In the genomic region with DNA sequence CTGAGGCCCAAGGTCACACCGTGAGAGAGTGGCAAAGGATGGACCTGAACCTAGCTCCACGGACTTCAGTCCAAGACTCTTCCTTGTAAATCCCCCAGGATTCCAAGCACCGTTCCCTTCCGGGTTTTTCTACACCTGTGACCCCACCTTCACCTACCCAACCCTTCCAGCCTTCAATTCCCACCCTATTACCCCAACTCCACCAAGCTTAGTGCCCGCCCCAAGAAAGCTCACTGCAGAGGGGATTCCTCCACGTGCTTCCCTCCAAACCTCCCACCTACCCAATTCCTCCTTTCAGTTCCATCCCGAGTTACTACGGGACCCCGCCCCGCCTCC, we compare ENCODE assay signal across 9 cellular contexts. TPM values are rescaled to one million over a fixed set of nuclear protein-coding genes. Genes with fewer than 3 reads are reported as not detected.
A peak's percentile ranks its signal among the peaks of the same experiment; 100 is the strongest.
DNase-seq lines count a peak whose midpoint lies in the region; ATAC-seq and TF ChIP-seq lines count a peak whose summit lies in the region.
"Had no signal": no experiment of that assay in that cellular context is flagged by ENCODE, and none has a peak within 500 bp of the region (broad histone marks: within the 10 kb centered on the region; RNA-seq: fewer than 3 reads in every experiment).

No MANE protein-coding gene starts in this region.

- H3K27ac ChIP-seq in RWPE1 (peak overlapping the region; percentile 88), esophagus (ENCODE audit: low read depth in 2 of 2, low read length in 1 of 2) (peak overlapping the region; percentile 97)

- ATAC-seq in HG02763 (IDR thresholded peaks at IDR 0.05; ENCODE audit: unreplicated experiment): peak; percentile 2

- WGBS in esophagus, 2 donors: 0% methylated on average over 10 of the region's 10 CpGs

- H3K4me3 ChIP-seq in esophagus (ENCODE audit: low read depth in 1 of 2, low read length in 2 of 2): peak overlapping the region; percentile 54 to 87
- peak overlapping the region; percentile 65 for H3K4me3 ChIP-seq in neuron (ENCODE audit: low read length)

- TF ChIP-seq CTCF in RWPE1 (conservative IDR thresholded peaks at IDR 0.05; ENCODE audit: low read depth): no peak

- no peaks in the 10 kb centered on the region for H3K9me3 ChIP-seq in esophagus (ENCODE audit: control insufficient read depth in 2 of 2, insufficient read depth in 1 of 2, low read depth in 1 of 2, low read length in 1 of 2)
- no peaks in the 10 kb centered on the region for H3K9me3 ChIP-seq in neuron (ENCODE audit: low read length)

- H3K36me3 ChIP-seq in esophagus (ENCODE audit: control insufficient read depth in 2 of 2, insufficient read depth in 2 of 2, low read length in 1 of 2) (peaks cover 0 to 25% of the 10 kb centered on the region in 2 donors), neuron (ENCODE audit: insufficient read depth, low read length) (peaks cover 23% of the 10 kb centered on the region)

- H3K4me1 ChIP-seq in esophagus (ENCODE audit: control insufficient read depth in 2 of 2, insufficient read depth in 2 of 2, low read length in 1 of 2) (peaks cover 3 to 7% of the 10 kb centered on the region in 2 donors), neuron (ENCODE audit: insufficient read depth, low read length) (peaks cover 16% of the 10 kb centered on the region)

- POLR2A ChIA-PET in RWPE1 (lab: Yijun Ruan, JAX; ENCODE audit: low non-redundant PET): interaction anchor here (0.6 to 1.3 kb wide), 2 partner anchors 10 to 50 kb away, joined by 3 read pairs; no protein-coding TSS in a partner anchor

- no peak overlapping the region for H2AFZ ChIP-seq in neuron (ENCODE audit: low read depth, low read length)

- CTCF ChIA-PET in RWPE1 (lab: Yijun Ruan, JAX): interaction anchor here (1.9 kb wide), 1 partner anchor 38 kb away, joined by 7 read pairs; no protein-coding TSS in a partner anchor

- peak; percentile 42 for DNase-seq in Caki2 (ENCODE audit: low read depth)
- DNase-seq in RWPE1 (ENCODE audit: low spot score): no peak
- no peak for DNase-seq in NK-92 (lab: John Stamatoyannopoulos, UW; ENCODE audit: unreplicated experiment)
- DNase-seq in SHP77 treated with DMSO at 0.1 percent for 48 hours (lab: John Stamatoyannopoulos, UW): no peak
- DNase-seq in occipital lobe (lab: John Stamatoyannopoulos, UW): no peak

- in situ Hi-C loops in Caki2 (cut with HindIII; ENCODE audit: low pct_unique_long_range_greater_than_20kb, low sequenced_read_pairs): no loop called here

- H3K27me3 ChIP-seq in esophagus (ENCODE audit: control insufficient read depth in 1 of 2, insufficient read depth in 2 of 2, low read length in 2 of 2): no peaks in the 10 kb centered on the region
- no peaks in the 10 kb centered on the region for H3K27me3 ChIP-seq in neuron (ENCODE audit: insufficient read depth, low read length)

RNA-seq across cellular contexts. Expression of gene SMG5, which starts 0.5 kb away (rescaled TPM):
- 52.9 and 53.1 TPM in 2 replicates for total RNA-seq in Caki2 (2014; rRNA removed; shearing (Covaris generic); ENCODE audit: low replicate concordance)
- polyA plus RNA-seq in esophagus: 10 to 100 TPM; 34.5 to 38.6 TPM
- total RNA-seq in occipital lobe: 31.2 TPM

RNA-seq across cellular contexts. Expression of gene TMEM79, which starts 2.0 kb away (rescaled TPM):
- 1.4 and 2.5 TPM in 2 replicates for total RNA-seq in Caki2 (2014; rRNA removed; shearing (Covaris generic); ENCODE audit: low replicate concordance)
- polyA plus RNA-seq in esophagus: 100 to 1,000 TPM in 1 of 2 donors, 10 to 100 TPM in 1; 83.8 to 139 TPM
- total RNA-seq in occipital lobe: 0.78 TPM

RNA-seq across cellular contexts. Expression of gene GLMP, which starts 13.4 kb away (rescaled TPM):
- total RNA-seq in Caki2 (2014; rRNA removed; shearing (Covaris generic); ENCODE audit: low replicate concordance): 79.0 and 119 TPM in 2 replicates
- polyA plus RNA-seq in esophagus: 10 to 100 TPM; 20.9 to 32.4 TPM
- 12.5 TPM for total RNA-seq in occipital lobe

RNA-seq across cellular contexts. Expression of gene VHLL, which starts 17.0 kb away (rescaled TPM):
- not detected in 2 replicates for total RNA-seq in Caki2 (2014; rRNA removed; shearing (Covaris generic); ENCODE audit: low replicate concordance)
- polyA plus RNA-seq in esophagus: not detected
- 0.94 TPM for total RNA-seq in occipital lobe
- total RNA-seq: RPMI7951 had no signal

RNA-seq across cellular contexts. Expression of gene PAQR6, which starts 34.3 kb away (rescaled TPM):
- total RNA-seq in Caki2 (2014; rRNA removed; shearing (Covaris generic); ENCODE audit: low replicate concordance): not detected in 2 replicates
- 1 to 10 TPM; 3.1 to 7.7 TPM for polyA plus RNA-seq in esophagus
- 8.6 TPM for total RNA-seq in occipital lobe
